Comparison of ENCODE assay signal across 13 cellular contexts in the genomic region with DNA sequence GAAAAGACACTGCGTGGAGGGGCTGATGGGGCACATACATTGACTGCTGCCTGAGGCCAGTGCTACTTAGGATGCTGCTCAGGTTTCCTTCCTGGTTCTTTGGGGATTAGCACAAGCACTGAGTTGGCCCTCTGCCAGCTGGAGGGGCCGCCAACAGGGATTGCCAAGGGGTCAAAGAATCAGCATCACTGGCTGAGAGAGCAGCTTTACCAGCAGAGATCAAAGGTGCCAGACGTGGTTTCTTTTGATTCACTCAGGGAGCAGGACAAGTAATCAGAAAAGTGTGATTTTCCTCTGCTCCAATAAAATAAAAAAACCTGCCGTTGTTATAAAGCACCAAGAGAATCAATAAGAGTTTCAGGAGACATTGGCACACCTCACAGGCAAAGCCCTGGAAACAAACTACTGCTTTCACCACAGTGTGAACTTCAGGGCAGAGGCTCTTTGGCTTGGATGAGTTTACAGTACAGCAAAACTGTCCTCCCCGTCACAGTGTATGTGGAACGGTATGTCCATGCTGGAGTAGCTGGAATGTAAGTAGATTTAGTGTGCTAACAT. TPM values are rescaled to one million over a fixed set of nuclear protein-coding genes. Genes with fewer than 3 reads are reported as not detected.
DNase-seq lines count a peak whose midpoint lies in the region; ATAC-seq and TF ChIP-seq lines count a peak whose summit lies in the region.
"Had no signal": no experiment of that assay in that cellular context is flagged by ENCODE, and none has a peak within 500 bp of the region (broad histone marks: within the 10 kb centered on the region; RNA-seq: fewer than 3 reads in every experiment).

No MANE protein-coding gene starts in this region.

- peaks cover 9% of the 10 kb centered on the region for H3K4me1 Mint-ChIP-seq in glutamatergic neuron (ENCODE audit: low read depth, unreplicated experiment)
- H3K4me1 Mint-ChIP-seq: central memory CD8-positive, alpha-beta T cell had no signal

- DNase-seq in Right ventricle myocardium superior: peak; percentile 40
- DNase-seq in cardiac septum (ENCODE audit: low spot score): no peak
- peak; percentile 74 to 86 for DNase-seq in SJCRH30
- peak; percentile 70 for DNase-seq in glutamatergic neuron
- no peak for DNase-seq in suprapubic skin (ENCODE audit: low spot score in 2 of 2)
- DNase-seq in SHP77 treated with DMSO at 0.1 percent for 48 hours (lab: John Stamatoyannopoulos, UW): no peak
- no peak for DNase-seq in activated CD4-positive, alpha-beta T cell treated with anti-CD3 and anti-CD28 coated beads for 48 hours
- DNase-seq: activated CD8-positive, alpha-beta T cell treated with anti-CD3 and anti-CD28 coated beads, Interleukin-2, amount 10 ng/mL, durations not matched to agents 7 days and 5 days; stimulated activated naive CD4-positive, alpha-beta T cell treated with Interleukin-2 at 50 U/mL for 16 hours had no signal

- H3K27me3 ChIP-seq in SJCRH30: no peaks in the 10 kb centered on the region
- H3K27me3 ChIP-seq in suprapubic skin: no peaks in the 10 kb centered on the region

- 64% methylated on average over 6 of the region's 6 CpGs for WGBS in suprapubic skin

- intact Hi-C loops in Right ventricle myocardium superior (cut with DNase I) (no loop called here), cardiac septum (cut with DNase I) (no loop called here)

- TF ChIP-seq CTCF in glutamatergic neuron (IDR thresholded peaks at IDR 0.05; ENCODE audit: partially characterized antibody, unreplicated experiment) (no peak), suprapubic skin (IDR thresholded peaks at IDR 0.05) (no peak)

- TF ChIP-seq EP300 in suprapubic skin (IDR thresholded peaks at IDR 0.05): peak; percentile 72

- H3K27ac ChIP-seq in SJCRH30 (no peak overlapping the region), suprapubic skin (no peak overlapping the region)
- H3K27ac ChIP-seq: HL-60 had no signal

- H3K36me3 Mint-ChIP-seq in glutamatergic neuron (ENCODE audit: unreplicated experiment): peaks cover 4% of the 10 kb centered on the region

- H3K4me1 ChIP-seq in SJCRH30 (peaks cover 7% of the 10 kb centered on the region; the same call in 1 of the 2 replicates), suprapubic skin (peaks cover 3% of the 10 kb centered on the region)

- TF ChIP-seq POLR2A in suprapubic skin (IDR thresholded peaks at IDR 0.05): no peak

- H3K4me3 ChIP-seq in SJCRH30 (no peak overlapping the region), suprapubic skin (no peak overlapping the region)

- no peaks in the 10 kb centered on the region for H3K9me3 ChIP-seq in SJCRH30 (replicated peaks)
- H3K9me3 ChIP-seq in suprapubic skin: no peaks in the 10 kb centered on the region

- H3K27ac Mint-ChIP-seq in glutamatergic neuron (ENCODE audit: unreplicated experiment): no peak overlapping the region
- H3K27ac Mint-ChIP-seq: activated CD8-positive, alpha-beta T cell treated with anti-CD3 and anti-CD28 coated beads, Interleukin-2, amount 10 ng/mL, durations not matched to agents 7 days and 5 days had no signal

- peaks cover under 1% of the 10 kb centered on the region for H3K27me3 Mint-ChIP-seq in glutamatergic neuron (ENCODE audit: unreplicated experiment)

- H3K4me3 Mint-ChIP-seq in glutamatergic neuron (ENCODE audit: unreplicated experiment): no peak overlapping the region
- H3K4me3 Mint-ChIP-seq: activated CD8-positive, alpha-beta T cell treated with anti-CD3 and anti-CD28 coated beads, Interleukin-2, amount 10 ng/mL, durations not matched to agents 7 days and 5 days; central memory CD8-positive, alpha-beta T cell had no signal

- H3K9me3 Mint-ChIP-seq in glutamatergic neuron (ENCODE audit: unreplicated experiment): no peaks in the 10 kb centered on the region
- H3K9me3 Mint-ChIP-seq: central memory CD8-positive, alpha-beta T cell had no signal

- ATAC-seq in Right ventricle myocardium superior (ENCODE audit: poor library complexity) (no peak), HG03139 (IDR thresholded peaks at IDR 0.05; ENCODE audit: unreplicated experiment) (no peak)
- ATAC-seq: activated CD8-positive, alpha-beta T cell treated with anti-CD3 and anti-CD28 coated beads, Interleukin-2, amount 10 ng/mL, durations not matched to agents 7 days and 5 days; sciatic nerve had no signal

- H3K36me3 ChIP-seq in SJCRH30: no peaks in the 10 kb centered on the region
- no peaks in the 10 kb centered on the region for H3K36me3 ChIP-seq in suprapubic skin

RNA-seq across cellular contexts. Expression of a gene that starts 45.8 kb away (rescaled TPM):
- total RNA-seq in Right ventricle myocardium superior: 0.91 TPM
- 2.0 TPM for total RNA-seq in cardiac septum
- total RNA-seq in SJCRH30 (2014; rRNA removed; shearing (Covaris generic)): 0.76 and 0.87 TPM in 2 replicates
- total RNA-seq in glutamatergic neuron (ENCODE audit: unreplicated experiment): 1.5 TPM
- under 1 TPM in 2 of 4 donors, not detected in 2; 0.21 to 0.24 TPM for total RNA-seq in suprapubic skin

Comparison
In these comparisons a context has a peak if more than half of its experiments do, and no peak if none do; other contexts are left out.
1. DNase-seq: peak in Right ventricle myocardium superior (single experiment), SJCRH30 (2 of 2) and glutamatergic neuron (single experiment); none in cardiac septum (single experiment), suprapubic skin (0 of 2), SHP77 treated with DMSO at 0.1 percent for 48 hours (single experiment) and activated CD4-positive, alpha-beta T cell treated with anti-CD3 and anti-CD28 coated beads for 48 hours (single experiment).